In genomic region chr5:131548190-131548589, GRCh38 we compare ENCODE assay signal across 1 cellular context.
TF ChIP-seq lines count a peak whose summit lies in the region.

No MANE protein-coding gene starts in this region.

TF ChIP-seq in GM23338, 12 proteins besides CTCF, POLR2A, EP300 and RAD21 (continued from another document):
- TF ChIP-seq ZNF462 (CRISPR knock-in tag; IDR thresholded peaks at IDR 0.05) (no peak), EZH2phosphoT487 (IDR thresholded peaks at IDR 0.05; ENCODE audit: unreplicated experiment) (no peak), REST (IDR thresholded peaks at IDR 0.05; ENCODE audit: unreplicated experiment) (no peak), POLR2AphosphoS5 (IDR thresholded peaks at IDR 0.05; ENCODE audit: low read depth) (no peak), ETS1 (IDR thresholded peaks at IDR 0.05) (no peak), STAT1 (IDR thresholded peaks at IDR 0.05; ENCODE audit: unreplicated experiment) (no peak), EZH2 (IDR thresholded peaks at IDR 0.05; ENCODE audit: low read depth, unreplicated experiment) (no peak), CREB1 (CRISPR knock-in tag; IDR thresholded peaks at IDR 0.05; ENCODE audit: low read depth) (no peak), ZNF331 (CRISPR knock-in tag; IDR thresholded peaks at IDR 0.05; ENCODE audit: low read depth) (no peak)
